In the genomic region with DNA sequence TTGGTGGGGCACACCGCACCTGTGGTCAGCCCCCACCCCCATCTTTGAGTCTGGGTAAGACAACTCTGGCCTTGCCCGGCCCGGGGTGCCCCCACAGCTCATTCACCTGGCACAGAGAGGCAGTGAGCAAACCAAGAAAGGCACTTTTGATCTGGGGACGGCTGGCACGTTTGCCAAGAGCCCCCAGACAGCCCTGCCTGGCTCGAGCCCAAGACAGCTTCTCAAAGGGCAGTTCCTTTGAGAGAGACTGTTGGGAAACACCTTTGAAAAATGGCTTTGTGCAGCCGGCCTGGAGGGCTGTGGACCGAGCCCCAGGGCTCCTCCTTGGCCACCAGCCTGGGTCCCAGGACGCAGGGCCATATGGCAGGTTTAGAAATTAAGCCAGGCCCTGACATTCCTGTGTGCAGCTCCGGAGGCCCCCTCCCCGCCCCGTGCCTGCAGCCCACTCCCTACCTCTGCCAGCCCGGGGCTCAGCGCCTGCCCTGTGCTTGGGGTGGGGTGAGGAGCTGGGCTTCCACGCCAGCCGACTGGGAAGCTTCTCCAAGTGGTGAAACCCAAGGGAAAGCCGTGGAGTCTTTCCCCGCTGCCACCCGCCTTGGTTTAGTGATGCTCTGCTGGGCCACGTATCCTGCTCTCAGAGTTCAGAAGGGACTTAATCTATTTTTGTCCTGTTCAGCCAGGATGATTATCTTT, we compare ENCODE assay signal across 1 cellular context.
TF ChIP-seq lines count a peak whose summit lies in the region.

No MANE protein-coding gene starts in this region.

TF ChIP-seq in HepG2, 621 proteins besides CTCF, POLR2A, EP300 and RAD21:
- TF ChIP-seq YY1 (IDR thresholded peaks at IDR 0.05; ENCODE audit: insufficient read depth, insufficient replicate concordance, low read depth, low read length) (no peak), PCBP2 (optimal IDR thresholded peaks at IDR 0.05; ENCODE audit: low read depth, low read length, poor library complexity, severe bottlenecking) (no peak), TBX3 (IDR thresholded peaks at IDR 0.05; ENCODE audit: borderline replicate concordance) (no peak), PPARG (CRISPR knock-in tag; conservative IDR thresholded peaks at IDR 0.05) (no peak), ZNF713 (CRISPR knock-in tag; IDR thresholded peaks at IDR 0.05) (no peak), MYNN (CRISPR knock-in tag; IDR thresholded peaks at IDR 0.05; ENCODE audit: low read depth) (no peak), ZNF605 (CRISPR knock-in tag; IDR thresholded peaks at IDR 0.05) (no peak), RFXAP (CRISPR knock-in tag; IDR thresholded peaks at IDR 0.05; ENCODE audit: borderline replicate concordance) (no peak), ZNF234 (CRISPR knock-in tag; conservative IDR thresholded peaks at IDR 0.05) (no peak), ZNF615 (CRISPR knock-in tag; IDR thresholded peaks at IDR 0.05; ENCODE audit: borderline replicate concordance) (no peak), ZNF773 (CRISPR knock-in tag; IDR thresholded peaks at IDR 0.05; ENCODE audit: borderline replicate concordance) (no peak), RCOR2 (CRISPR knock-in tag; IDR thresholded peaks at IDR 0.05) (no peak), ZNF383 (CRISPR knock-in tag; IDR thresholded peaks at IDR 0.05; ENCODE audit: borderline replicate concordance) (no peak)
- TF ChIP-seq, protein P1, sequence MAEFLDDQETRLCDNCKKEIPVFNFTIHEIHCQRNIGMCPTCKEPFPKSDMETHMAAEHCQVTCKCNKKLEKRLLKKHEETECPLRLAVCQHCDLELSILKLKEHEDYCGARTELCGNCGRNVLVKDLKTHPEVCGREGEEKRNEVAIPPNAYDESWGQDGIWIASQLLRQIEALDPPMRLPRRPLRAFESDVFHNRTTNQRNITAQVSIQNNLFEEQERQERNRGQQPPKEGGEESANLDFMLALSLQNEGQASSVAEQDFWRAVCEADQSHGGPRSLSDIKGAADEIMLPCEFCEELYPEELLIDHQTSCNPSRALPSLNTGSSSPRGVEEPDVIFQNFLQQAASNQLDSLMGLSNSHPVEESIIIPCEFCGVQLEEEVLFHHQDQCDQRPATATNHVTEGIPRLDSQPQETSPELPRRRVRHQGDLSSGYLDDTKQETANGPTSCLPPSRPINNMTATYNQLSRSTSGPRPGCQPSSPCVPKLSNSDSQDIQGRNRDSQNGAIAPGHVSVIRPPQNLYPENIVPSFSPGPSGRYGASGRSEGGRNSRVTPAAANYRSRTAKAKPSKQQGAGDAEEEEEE (CRISPR knock-in tag; IDR thresholded peaks at IDR 0.05; ENCODE audit: borderline replicate concordance): no peak
- TF ChIP-seq, protein P2, sequence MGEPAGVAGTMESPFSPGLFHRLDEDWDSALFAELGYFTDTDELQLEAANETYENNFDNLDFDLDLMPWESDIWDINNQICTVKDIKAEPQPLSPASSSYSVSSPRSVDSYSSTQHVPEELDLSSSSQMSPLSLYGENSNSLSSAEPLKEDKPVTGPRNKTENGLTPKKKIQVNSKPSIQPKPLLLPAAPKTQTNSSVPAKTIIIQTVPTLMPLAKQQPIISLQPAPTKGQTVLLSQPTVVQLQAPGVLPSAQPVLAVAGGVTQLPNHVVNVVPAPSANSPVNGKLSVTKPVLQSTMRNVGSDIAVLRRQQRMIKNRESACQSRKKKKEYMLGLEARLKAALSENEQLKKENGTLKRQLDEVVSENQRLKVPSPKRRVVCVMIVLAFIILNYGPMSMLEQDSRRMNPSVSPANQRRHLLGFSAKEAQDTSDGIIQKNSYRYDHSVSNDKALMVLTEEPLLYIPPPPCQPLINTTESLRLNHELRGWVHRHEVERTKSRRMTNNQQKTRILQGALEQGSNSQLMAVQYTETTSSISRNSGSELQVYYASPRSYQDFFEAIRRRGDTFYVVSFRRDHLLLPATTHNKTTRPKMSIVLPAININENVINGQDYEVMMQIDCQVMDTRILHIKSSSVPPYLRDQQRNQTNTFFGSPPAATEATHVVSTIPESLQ (CRISPR knock-in tag; conservative IDR thresholded peaks at IDR 0.05): no peak
- TF ChIP-seq, protein P3, sequence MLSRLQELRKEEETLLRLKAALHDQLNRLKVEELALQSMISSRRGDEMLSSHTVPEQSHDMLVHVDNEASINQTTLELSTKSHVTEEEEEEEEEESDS (CRISPR knock-in tag; IDR thresholded peaks at IDR 0.05; ENCODE audit: borderline replicate concordance): no peak
- TF ChIP-seq, protein P4, sequence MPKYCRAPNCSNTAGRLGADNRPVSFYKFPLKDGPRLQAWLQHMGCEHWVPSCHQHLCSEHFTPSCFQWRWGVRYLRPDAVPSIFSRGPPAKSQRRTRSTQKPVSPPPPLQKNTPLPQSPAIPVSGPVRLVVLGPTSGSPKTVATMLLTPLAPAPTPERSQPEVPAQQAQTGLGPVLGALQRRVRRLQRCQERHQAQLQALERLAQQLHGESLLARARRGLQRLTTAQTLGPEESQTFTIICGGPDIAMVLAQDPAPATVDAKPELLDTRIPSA (CRISPR knock-in tag; IDR thresholded peaks at IDR 0.05; ENCODE audit: borderline replicate concordance): no peak
